Comparison of ENCODE assay signal across 9 cellular contexts in the genomic region with DNA sequence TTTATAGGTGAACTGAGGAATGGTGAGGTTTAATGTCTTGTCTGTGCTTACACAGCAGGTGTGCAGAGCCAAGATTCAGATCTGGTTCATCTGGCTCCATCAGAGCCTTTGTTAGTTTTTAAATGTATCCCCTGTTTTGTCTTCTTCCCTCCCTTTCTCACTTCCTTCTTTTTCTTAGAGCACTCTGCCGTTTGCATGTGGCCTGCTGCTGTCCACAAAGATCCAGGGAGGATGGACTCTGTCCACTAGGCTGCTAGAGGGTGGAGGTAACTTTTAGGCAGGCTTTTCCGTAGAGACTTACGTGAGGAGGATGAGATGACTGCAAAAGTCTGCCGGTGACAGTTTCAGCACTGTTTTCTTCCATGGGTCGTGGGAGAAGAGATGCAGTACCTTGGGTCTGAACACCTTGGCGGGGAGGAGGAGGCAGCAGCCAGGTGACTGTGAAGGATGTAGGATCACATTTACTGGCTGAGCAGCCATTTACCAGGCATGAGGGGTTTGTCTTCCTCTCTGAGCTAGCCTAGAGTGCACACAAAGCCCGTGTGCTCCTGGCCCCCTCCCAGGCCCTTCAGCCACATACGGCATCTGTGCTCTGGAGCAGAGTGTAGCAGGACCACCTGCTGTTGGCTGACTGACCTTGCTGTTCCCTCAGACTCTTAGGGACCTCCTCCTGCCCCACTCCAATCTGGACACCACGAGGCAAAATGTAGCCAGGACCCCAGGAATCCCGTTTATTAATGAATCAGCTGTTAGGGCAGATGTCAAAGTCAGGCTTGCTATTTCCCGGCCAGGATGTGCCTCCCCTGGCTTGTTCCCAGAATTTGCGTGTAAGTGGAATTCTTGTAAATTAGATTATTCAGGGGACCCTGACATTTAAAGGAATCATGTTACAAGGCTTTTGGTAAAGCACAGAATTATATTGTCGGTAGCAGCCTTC. TPM values are rescaled to one million over a fixed set of nuclear protein-coding genes. Genes with fewer than 3 reads are reported as not detected.
DNase-seq lines count a peak whose midpoint lies in the region; TF ChIP-seq lines count a peak whose summit lies in the region.
"Had no signal": no experiment of that assay in that cellular context is flagged by ENCODE, and none has a peak within 500 bp of the region (broad histone marks: within the 10 kb centered on the region; RNA-seq: fewer than 3 reads in every experiment).

No MANE protein-coding gene starts in this region.

- H3K36me3 ChIP-seq in ACC112 (ENCODE audit: insufficient read depth, low read length) (0 out of 2 replicates have a peak, but pooled peaks cover 2% of the 10 kb centered on the region), HUES64 (ENCODE audit: insufficient read depth, low read length) (peaks cover 29% of the 10 kb centered on the region), ascending aorta (peaks cover 1 to 8% of the 10 kb centered on the region in 2 donors), mesenchymal stem cell (ENCODE audit: control insufficient read depth in 1 of 2, insufficient read depth in 2 of 2, low read depth in 1 of 2, low read length in 2 of 2) (peaks cover 10 to 22% of the 10 kb centered on the region in 2 experiments)

- no peak for DNase-seq in ascending aorta (ENCODE audit: low spot score in 2 of 2)
- peak; percentile 18 for DNase-seq in mesenchymal stem cell
- DNase-seq in SKM-1 (lab: John Stamatoyannopoulos, UW; ENCODE audit: unreplicated experiment), result no peak
- no peak for DNase-seq in NAMALWA (ENCODE audit: low spot score)
- DNase-seq in anterior cingulate cortex (lab: John Stamatoyannopoulos, UW), result no peak
- no peak for DNase-seq in DMS53 treated with DMSO at 0.1 percent for 48 hours (lab: John Stamatoyannopoulos, UW; ENCODE audit: unreplicated experiment)
- DNase-seq: NK-92 treated with Interleukin-12 subunit alpha and Interleukin-12 subunit beta, amount 100 ng/mL, for 24 hours had no signal

- no peak overlapping the region for H3K18ac ChIP-seq in mesenchymal stem cell (ENCODE audit: low read depth in 1 of 2, low read length in 2 of 2)

- no peak overlapping the region for H4K8ac ChIP-seq in mesenchymal stem cell (ENCODE audit: low read length)

- H3K4me1 ChIP-seq in ACC112 (ENCODE audit: control insufficient read depth, insufficient read depth, low read length, unreplicated experiment) (peaks cover 52% of the 10 kb centered on the region), HUES64 (ENCODE audit: insufficient read depth, low read length) (peaks cover 13% of the 10 kb centered on the region), ascending aorta (peaks cover 4 to 22% of the 10 kb centered on the region in 2 donors), mesenchymal stem cell (ENCODE audit: control insufficient read depth, insufficient read depth, low read depth, low read length) (peaks cover 46% of the 10 kb centered on the region)

- H3K9me3 ChIP-seq in HUES64 (ENCODE audit: insufficient read depth, low read depth, low read length), result no peaks in the 10 kb centered on the region
- H3K9me3 ChIP-seq in ascending aorta, result no peaks in the 10 kb centered on the region
- no peaks in the 10 kb centered on the region for H3K9me3 ChIP-seq in mesenchymal stem cell (ENCODE audit: control insufficient read depth, low read length)

- TF ChIP-seq CTCF in ascending aorta (IDR thresholded peaks at IDR 0.05), result no peak

- peak overlapping the region; percentile 91 for H3K4me2 ChIP-seq in mesenchymal stem cell (ENCODE audit: low read length, poor library complexity, severe bottlenecking)

- H3K23ac ChIP-seq in mesenchymal stem cell (ENCODE audit: low read length in 2 of 2), result no peak overlapping the region

- H3K4ac ChIP-seq in mesenchymal stem cell (ENCODE audit: low read depth in 1 of 2, low read length in 2 of 2), result peak overlapping the region in 1 of 2 experiments; percentile 56

- 85% methylated on average over 13 of the region's 13 CpGs for WGBS in HUES64
- WGBS in mesenchymal stem cell, result 70% methylated on average over 13 of the region's 13 CpGs

- H4K91ac ChIP-seq in mesenchymal stem cell (ENCODE audit: low read length), result no peak overlapping the region

- H2BK15ac ChIP-seq in mesenchymal stem cell (ENCODE audit: low read depth, poor library complexity, severe bottlenecking), result no peak overlapping the region

- intact Hi-C loops in ascending aorta (cut with DNase I), result loop anchor here (5.0 kb wide), 1 partner anchor 451 kb away; the partner anchor contains the start of gene IER5L

- peak overlapping the region; percentile 96; the same call in 1 of the 2 replicates for H3K9ac ChIP-seq in HUES64 (ENCODE audit: low read depth, low read length)
- H3K9ac ChIP-seq in mesenchymal stem cell (ENCODE audit: low read length), result peak overlapping the region; percentile 94

- H2BK12ac ChIP-seq in mesenchymal stem cell (ENCODE audit: low read length in 2 of 2), result no peak overlapping the region

- peak overlapping the region; percentile 40 for H2AK5ac ChIP-seq in mesenchymal stem cell (ENCODE audit: low read length, severe bottlenecking)

- H3K14ac ChIP-seq in mesenchymal stem cell (ENCODE audit: low read length in 2 of 2), result peak overlapping the region in 1 of 2 experiments; percentile 26

- no peak overlapping the region for H2BK5ac ChIP-seq in mesenchymal stem cell (ENCODE audit: low read depth, low read length, poor library complexity, severe bottlenecking)

- peaks cover 1% of the 10 kb centered on the region for H3K79me1 ChIP-seq in mesenchymal stem cell (replicated peaks; ENCODE audit: low read length, poor library complexity, severe bottlenecking)

- H2AFZ ChIP-seq in ACC112 (ENCODE audit: low read length, unreplicated experiment) (no peak overlapping the region), mesenchymal stem cell (ENCODE audit: low read depth, low read length) (no peak overlapping the region)

- H2BK120ac ChIP-seq in mesenchymal stem cell (ENCODE audit: low read depth, low read length), result no peak overlapping the region

- H3K4me3 ChIP-seq in ACC112 (ENCODE audit: low read depth, low read length), result peak overlapping the region; percentile 86
- H3K4me3 ChIP-seq in HUES64 (ENCODE audit: low read length), result peak overlapping the region; percentile 89
- peak overlapping the region; percentile 70 to 97 for H3K4me3 ChIP-seq in ascending aorta
- H3K4me3 ChIP-seq in mesenchymal stem cell (ENCODE audit: insufficient read depth in 1 of 2, low read depth in 1 of 2, low read length in 2 of 2), result peak overlapping the region in 1 of 2 experiments; percentile 82

- no peaks in the 10 kb centered on the region for H3K27me3 ChIP-seq in ACC112 (ENCODE audit: insufficient read depth, low read length)
- no peaks in the 10 kb centered on the region for H3K27me3 ChIP-seq in HUES64 (ENCODE audit: insufficient read depth, low read length)
- H3K27me3 ChIP-seq in ascending aorta, result no peaks in the 10 kb centered on the region
- H3K27me3 ChIP-seq in mesenchymal stem cell (ENCODE audit: control insufficient read depth in 1 of 2, insufficient read depth in 1 of 2, low read length in 2 of 2), result no peaks in the 10 kb centered on the region

- H3K79me2 ChIP-seq in ACC112 (ENCODE audit: control insufficient read depth, insufficient read depth, low read length, unreplicated experiment), result peaks cover 68% of the 10 kb centered on the region

- H3K27ac ChIP-seq in ACC112 (ENCODE audit: low read depth, low read length) (peak overlapping the region; percentile 79), HUES64 (ENCODE audit: low read depth, low read length) (no peak overlapping the region), ascending aorta (no peak overlapping the region), mesenchymal stem cell (ENCODE audit: low read length, poor library complexity, severe bottlenecking) (peak overlapping the region; percentile 83)

RNA-seq across cellular contexts. Expression of gene NTMT1, which starts 1.9 kb away (rescaled TPM):
- 45.2 TPM for polyA plus RNA-seq in HUES64 (2013, experiment 1 of 2)
- polyA plus RNA-seq in HUES64 (2013, experiment 2 of 2), result 33.6 TPM
- total RNA-seq in ascending aorta, result 6.9 TPM
- 38.5 TPM for polyA plus RNA-seq in mesenchymal stem cell (2013, experiment 1 of 2)
- polyA plus RNA-seq in mesenchymal stem cell (2013, experiment 2 of 2), result 39.6 TPM

RNA-seq across cellular contexts. Expression of gene C9orf50, which starts 6.9 kb away (rescaled TPM):
- polyA plus RNA-seq in HUES64 (2013, experiment 1 of 2), result not detected
- polyA plus RNA-seq in HUES64 (2013, experiment 2 of 2), result not detected
- total RNA-seq in ascending aorta, result not detected
- 0.03 TPM for polyA plus RNA-seq in mesenchymal stem cell (2013, experiment 1 of 2)
- polyA plus RNA-seq in mesenchymal stem cell (2013, experiment 2 of 2), result 0.04 TPM

RNA-seq across cellular contexts. Expression of gene ASB6, which starts 14.1 kb away (rescaled TPM):
- polyA plus RNA-seq in HUES64 (2013, experiment 1 of 2), result 13.2 TPM
- polyA plus RNA-seq in HUES64 (2013, experiment 2 of 2), result 12.9 TPM
- total RNA-seq in ascending aorta, result 29.7 TPM
- 11.6 TPM for polyA plus RNA-seq in mesenchymal stem cell (2013, experiment 1 of 2)
- polyA plus RNA-seq in mesenchymal stem cell (2013, experiment 2 of 2), result 11.6 TPM

RNA-seq across cellular contexts. Expression of gene PRRX2, which starts 37.6 kb away (rescaled TPM):
- polyA plus RNA-seq in HUES64 (2013, experiment 1 of 2), result 5.0 TPM
- polyA plus RNA-seq in HUES64 (2013, experiment 2 of 2), result 6.7 TPM
- total RNA-seq in ascending aorta, result 112 TPM
- polyA plus RNA-seq in mesenchymal stem cell (2013, experiment 1 of 2), result 19.5 TPM
- polyA plus RNA-seq in mesenchymal stem cell (2013, experiment 2 of 2), result 20.1 TPM

Comparison
In these comparisons a context has a peak if more than half of its experiments do, and no peak if none do; other contexts are left out.
1. H3K27ac ChIP-seq: peak in ACC112 (single experiment) and mesenchymal stem cell (single experiment); none in HUES64 (single experiment) and ascending aorta (0 of 2).